ENCODE assay signal across 2 cellular contexts in the genomic region with DNA sequence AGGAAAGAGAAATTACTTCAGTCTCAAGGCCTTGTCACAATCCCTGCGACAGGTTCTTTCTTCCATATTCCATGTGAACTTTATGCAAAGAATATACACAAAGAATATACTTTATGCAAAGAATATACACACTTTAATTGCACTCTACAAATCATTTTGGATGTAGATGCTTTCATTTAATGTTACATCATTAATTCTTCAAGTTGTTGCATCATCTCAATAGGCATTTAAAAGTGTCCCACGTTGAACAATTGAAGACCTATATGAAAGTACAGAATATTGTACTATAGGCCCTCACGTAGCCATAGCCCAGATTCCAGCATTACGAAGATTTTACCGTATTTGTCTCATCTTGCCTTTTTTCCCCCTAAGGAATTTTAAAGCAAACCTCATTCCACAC.
A peak's percentile ranks its signal among the peaks of the same experiment; 100 is the strongest.
TF ChIP-seq lines count a peak whose summit lies in the region.

No MANE protein-coding gene starts in this region.

TF ChIP-seq in HepG2, 621 proteins besides CTCF, POLR2A, EP300 and RAD21:
- TF ChIP-seq TBX3 (IDR thresholded peaks at IDR 0.05; ENCODE audit: borderline replicate concordance) (no peak), CEBPB (IDR thresholded peaks at IDR 0.05; ENCODE audit: borderline replicate concordance, low read depth, low read length) (peak; percentile 59; the same call in 1 of the 2 replicates), ATF7 (IDR thresholded peaks at IDR 0.05) (peak; percentile 68), ATF7 (CRISPR knock-in tag; IDR thresholded peaks at IDR 0.05) (no peak)

TF ChIP-seq in K562, 482 proteins besides CTCF, POLR2A, EP300 and RAD21:
- TF ChIP-seq RBM34 (IDR thresholded peaks at IDR 0.05; ENCODE audit: borderline replicate concordance, insufficient read depth, low read length) (no peak), CEBPG (CRISPR knock-in tag; IDR thresholded peaks at IDR 0.05) (no peak), CEBPG (tag; conservative IDR thresholded peaks at IDR 0.05 in 1 of 2, IDR thresholded peaks at IDR 0.05 in 1 of 2) (peak; percentile 60 to 73), TRIM24 (IDR thresholded peaks at IDR 0.05) (no peak), ELF4 (CRISPR knock-in tag; IDR thresholded peaks at IDR 0.05) (no peak), PPARD (CRISPR knock-in tag; IDR thresholded peaks at IDR 0.05) (no peak), CEBPB (tag; IDR thresholded peaks at IDR 0.05) (0 out of 2 replicates have a peak, but pooled peaks have one; percentile 41)
- TF ChIP-seq, protein P1, sequence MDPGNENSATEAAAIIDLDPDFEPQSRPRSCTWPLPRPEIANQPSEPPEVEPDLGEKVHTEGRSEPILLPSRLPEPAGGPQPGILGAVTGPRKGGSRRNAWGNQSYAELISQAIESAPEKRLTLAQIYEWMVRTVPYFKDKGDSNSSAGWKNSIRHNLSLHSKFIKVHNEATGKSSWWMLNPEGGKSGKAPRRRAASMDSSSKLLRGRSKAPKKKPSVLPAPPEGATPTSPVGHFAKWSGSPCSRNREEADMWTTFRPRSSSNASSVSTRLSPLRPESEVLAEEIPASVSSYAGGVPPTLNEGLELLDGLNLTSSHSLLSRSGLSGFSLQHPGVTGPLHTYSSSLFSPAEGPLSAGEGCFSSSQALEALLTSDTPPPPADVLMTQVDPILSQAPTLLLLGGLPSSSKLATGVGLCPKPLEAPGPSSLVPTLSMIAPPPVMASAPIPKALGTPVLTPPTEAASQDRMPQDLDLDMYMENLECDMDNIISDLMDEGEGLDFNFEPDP (CRISPR knock-in tag; IDR thresholded peaks at IDR 0.05) = no peak
- TF ChIP-seq, protein P2, sequence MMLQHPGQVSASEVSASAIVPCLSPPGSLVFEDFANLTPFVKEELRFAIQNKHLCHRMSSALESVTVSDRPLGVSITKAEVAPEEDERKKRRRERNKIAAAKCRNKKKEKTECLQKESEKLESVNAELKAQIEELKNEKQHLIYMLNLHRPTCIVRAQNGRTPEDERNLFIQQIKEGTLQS (IDR thresholded peaks at IDR 0.05) = peak; percentile 49; the same call in 1 of the 2 replicates
- TF ChIP-seq, protein P2 (CRISPR knock-in tag; conservative IDR thresholded peaks at IDR 0.05) = no peak
